In the genomic region with DNA sequence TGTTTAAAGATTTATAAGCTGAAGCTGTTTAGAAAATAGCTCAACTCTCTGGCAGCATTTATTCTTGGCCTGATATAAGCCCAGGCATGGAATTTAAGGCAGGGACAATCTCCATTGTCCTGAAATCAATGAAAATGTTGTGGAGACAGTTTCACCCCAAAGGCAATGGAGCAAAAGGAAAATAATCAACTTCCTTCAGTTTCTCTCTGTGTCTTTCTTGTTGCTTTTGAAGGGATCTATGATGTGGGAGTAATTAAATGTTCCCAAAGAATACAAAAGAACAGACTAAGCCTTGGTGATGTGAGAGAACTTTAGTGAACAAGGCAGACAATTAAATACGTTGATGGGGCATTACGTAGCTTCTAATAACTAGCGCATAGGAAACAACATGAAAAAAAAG, we compare ENCODE assay signal across 21 cellular contexts.
"Had no signal": no experiment of that assay in that cellular context is flagged by ENCODE, and none has a peak within 500 bp of the region (broad histone marks: within the 10 kb centered on the region; RNA-seq: fewer than 3 reads in every experiment).

No MANE protein-coding gene starts in this region.

- H3K9me3 ChIP-seq: colonic mucosa, mucosa of descending colon, psoas muscle, right atrium auricular region, sigmoid colon, stomach, suprapubic skin, tibial artery, upper lobe of left lung, uterus had no signal

- ATAC-seq: heart right ventricle; mucosa of descending colon; naive thymus-derived CD8-positive, alpha-beta T cell; psoas muscle had no signal

- H3K4me1 ChIP-seq: colonic mucosa, heart right ventricle, parathyroid adenoma, psoas muscle, right atrium auricular region, sigmoid colon, stomach, suprapubic skin, tibial artery, upper lobe of left lung, uterus had no signal

- H3K27ac ChIP-seq: colonic mucosa, heart right ventricle, parathyroid adenoma, psoas muscle, right atrium auricular region, sigmoid colon, skin epidermis, stomach, suprapubic skin, tibial artery, upper lobe of left lung, uterus had no signal

- DNase-seq: colonic mucosa; dermis blood vessel endothelial cell; effector CD4-positive, alpha-beta T cell; heart right ventricle; kidney glomerular epithelial cell; mucosa of descending colon; naive thymus-derived CD8-positive, alpha-beta T cell; occipital lobe; psoas muscle; sigmoid colon; stimulated activated naive CD4-positive, alpha-beta T cell; stomach; tibial artery; upper lobe of left lung; uterus had no signal

- H3K36me3 ChIP-seq: colonic mucosa, heart right ventricle, right atrium auricular region, sigmoid colon, stomach, suprapubic skin, tibial artery, upper lobe of left lung, uterus had no signal

- FAIRE-seq: frontal cortex, islet of Langerhans had no signal

- H3K27me3 ChIP-seq: colonic mucosa, heart right ventricle, right atrium auricular region, sigmoid colon, stomach, suprapubic skin, tibial artery, upper lobe of left lung, uterus had no signal

- H3K4me3 ChIP-seq: colonic mucosa, heart right ventricle, mucosa of descending colon, psoas muscle, right atrium auricular region, sigmoid colon, skin epidermis, stomach, suprapubic skin, tibial artery, upper lobe of left lung, uterus had no signal
